Comparison of ENCODE assay signal across 8 cellular contexts in the genomic region with DNA sequence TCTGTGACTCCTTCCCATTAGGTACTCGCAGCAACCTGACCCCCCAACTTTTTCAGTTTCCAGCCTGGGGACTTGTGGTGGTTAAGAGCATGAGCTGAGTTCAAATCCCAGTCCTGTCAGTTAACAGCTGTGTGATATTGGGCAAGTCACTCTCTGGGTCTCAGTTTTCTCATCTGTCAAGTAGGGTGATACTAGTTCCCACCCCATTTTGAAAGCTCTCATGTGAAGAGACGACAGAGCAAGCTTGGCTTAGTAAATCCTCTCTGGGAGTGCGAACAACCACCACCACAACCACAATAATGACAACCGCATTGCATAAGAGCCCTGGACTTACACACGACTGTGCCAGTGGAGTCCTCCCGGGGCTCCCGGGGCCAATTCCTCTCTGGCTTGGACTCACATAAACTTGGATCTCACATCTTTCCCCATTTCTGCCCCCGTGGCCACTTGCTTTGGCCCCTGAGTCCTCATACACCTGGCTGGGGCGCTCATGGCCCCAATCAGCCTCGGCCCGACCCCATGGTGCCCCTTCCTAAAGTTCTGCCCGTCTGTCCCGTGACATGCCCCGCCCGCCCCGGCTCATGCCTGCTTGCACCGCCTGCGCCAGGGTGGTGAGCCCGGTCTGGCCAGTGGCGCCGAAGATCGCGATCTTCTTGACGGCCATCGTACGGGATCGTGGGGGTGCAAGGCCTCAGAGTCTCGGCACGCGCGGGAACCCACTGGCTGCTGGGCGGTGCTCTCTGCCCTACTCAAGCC. TPM values are rescaled to one million over a fixed set of nuclear protein-coding genes. Genes with fewer than 3 reads are reported as not detected.
A peak's percentile ranks its signal among the peaks of the same experiment; 100 is the strongest.
DNase-seq lines count a peak whose midpoint lies in the region; ATAC-seq and TF ChIP-seq lines count a peak whose summit lies in the region.

BLVRB (minus strand) TSS at position 721 of the 756 bp plus-strand sequence; CDS start at position 664, 57 bp downstream.

- intact Hi-C loops in colonic mucosa (cut with DNase I), result loop anchor here (10.0 kb wide), 1 partner anchor 160 kb away; no protein-coding TSS in a partner anchor
- intact Hi-C loops in lower lobe of right lung (cut with DNase I), result no loop called here

- H3K36me3 ChIP-seq in SJSA1 (no peaks in the 10 kb centered on the region), colonic mucosa (no peaks in the 10 kb centered on the region), lower lobe of right lung (no peaks in the 10 kb centered on the region), thoracic aorta (no peaks in the 10 kb centered on the region)

- H3K27ac ChIP-seq in SJSA1 (peak within 1 kb of the TSS; percentile 27), colonic mucosa (peak within 1 kb of the TSS; percentile 94), lower lobe of right lung (peak within 1 kb of the TSS; percentile 97), thoracic aorta (peak within 1 kb of the TSS; percentile 89 to 92)

- H3K4me1 ChIP-seq in SJSA1 (replicated peaks) (peaks cover 26% of the 10 kb centered on the region), colonic mucosa (peaks cover 16% of the 10 kb centered on the region), lower lobe of right lung (peaks cover 51% of the 10 kb centered on the region), thoracic aorta (ENCODE audit: control insufficient read depth in 1 of 2, low read depth in 2 of 2) (peaks cover 14 to 25% of the 10 kb centered on the region in 2 donors)

- H3K4me3 ChIP-seq in SJSA1, result peak within 1 kb of the TSS; percentile 52
- H3K4me3 ChIP-seq in colonic mucosa, result peak within 1 kb of the TSS; percentile 85
- H3K4me3 ChIP-seq in lower lobe of right lung, result peak within 1 kb of the TSS; percentile 86
- H3K4me3 ChIP-seq in thoracic aorta, result peak within 1 kb of the TSS; percentile 83

- DNase-seq in DMS53 (lab: John Stamatoyannopoulos, UW), result peak; percentile 87
- peak; percentile 62 for DNase-seq in HCEC 1CT
- no peak for DNase-seq in SJSA1 (ENCODE audit: low read depth in 1 of 2, low spot score in 2 of 2)
- DNase-seq in colonic mucosa, result no peak
- no peak for DNase-seq in lower lobe of right lung
- no peak for DNase-seq in thoracic aorta (ENCODE audit: low spot score)
- no peak for DNase-seq in HPDE6-E6E7 (ENCODE audit: extremely low spot score)
- no peak for DNase-seq in stimulated activated CD4-positive, alpha-beta T cell treated with anti-CD3 and anti-CD28 coated beads, Interleukin-15, amount 100 ng/mL, for 24 hours

- TF ChIP-seq CTCF in colonic mucosa (IDR thresholded peaks at IDR 0.05) (no peak), lower lobe of right lung (IDR thresholded peaks at IDR 0.05) (no peak), thoracic aorta (IDR thresholded peaks at IDR 0.05) (no peak)

- H3K27me3 ChIP-seq in SJSA1 (replicated peaks) (peaks cover 13% of the 10 kb centered on the region), colonic mucosa (peaks cover 6% of the 10 kb centered on the region), lower lobe of right lung (ENCODE audit: low read depth) (peaks cover 5% of the 10 kb centered on the region), thoracic aorta (replicated peaks; ENCODE audit: insufficient read depth) (no peaks in the 10 kb centered on the region)

- H3K9me3 ChIP-seq in SJSA1 (replicated peaks) (no peaks in the 10 kb centered on the region), colonic mucosa (no peaks in the 10 kb centered on the region), lower lobe of right lung (no peaks in the 10 kb centered on the region), thoracic aorta (no peaks in the 10 kb centered on the region)

- ATAC-seq in lower lobe of right lung, result peak; percentile 35 to 38
- no peak for ATAC-seq in thoracic aorta (ENCODE audit: insufficient number of reproducible peaks, low FRiP score, low read depth)

- peak within 1 kb of the TSS; percentile 85 to 95 for H3K9ac ChIP-seq in colonic mucosa (ENCODE audit: low read depth in 2 of 2, low read length in 2 of 2)

RNA-seq across cellular contexts. Expression of gene BLVRB, which starts in this region (rescaled TPM):
- total RNA-seq in SJSA1 (2014; rRNA removed; shearing (Covaris generic)), result 106 and 116 TPM in 2 replicates
- total RNA-seq in colonic mucosa (10 to 100 TPM; 76.5 to 94.9 TPM), lower lobe of right lung (123 TPM), thoracic aorta (100 to 1,000 TPM in 1 of 2 donors, 10 to 100 TPM in 1; 97.4 to 229 TPM)

Comparison
In these comparisons a context has a peak if more than half of its experiments do, and no peak if none do; other contexts are left out.
1. DNase-seq: peak in DMS53 (single experiment) and HCEC 1CT (single experiment); none in SJSA1 (0 of 2), colonic mucosa (single experiment), lower lobe of right lung (single experiment), thoracic aorta (single experiment), HPDE6-E6E7 (single experiment) and stimulated activated CD4-positive, alpha-beta T cell treated with anti-CD3 and anti-CD28 coated beads, Interleukin-15, amount 100 ng/mL, for 24 hours (single experiment).
2. H3K27ac ChIP-seq: peak in every context shown above with its lines; median percentile 97 in lower lobe of right lung; 94 in colonic mucosa; 90 in thoracic aorta; 27 in SJSA1.
3. Peak in every context shown above with its lines, with median percentiles within 50 percentile points of each other: H3K4me3 ChIP-seq.